Comparison of ENCODE assay signal across 1 cellular context in genomic region chr10:34479520-34480179, GRCh38.
TF ChIP-seq lines count a peak whose summit lies in the region.

No MANE protein-coding gene starts in this region.

TF ChIP-seq in HepG2, 621 proteins besides CTCF, POLR2A, EP300 and RAD21 (continued from another document and continues in another):
- TF ChIP-seq ZNF691 (CRISPR knock-in tag; IDR thresholded peaks at IDR 0.05; ENCODE audit: borderline replicate concordance, low read depth) (no peak), MEIS2 (CRISPR knock-in tag; IDR thresholded peaks at IDR 0.05) (peak; percentile 30; the same call in 1 of the 2 replicates), MAX (IDR thresholded peaks at IDR 0.05) (no peak; the same call in 1 of the 2 replicates), ZNF770 (CRISPR knock-in tag; IDR thresholded peaks at IDR 0.05) (no peak), STAG1 (CRISPR knock-in tag; IDR thresholded peaks at IDR 0.05) (no peak), ZNF660 (CRISPR knock-in tag; IDR thresholded peaks at IDR 0.05; ENCODE audit: borderline replicate concordance, low read depth) (no peak), ATF4 (CRISPR knock-in tag; IDR thresholded peaks at IDR 0.05) (no peak), ZSCAN21 (CRISPR knock-in tag; IDR thresholded peaks at IDR 0.05; ENCODE audit: borderline replicate concordance) (no peak), ZBTB1 (CRISPR knock-in tag; IDR thresholded peaks at IDR 0.05; ENCODE audit: borderline replicate concordance) (no peak), PRPF4 (IDR thresholded peaks at IDR 0.05; ENCODE audit: low read depth, low read length, poor library complexity, severe bottlenecking) (no peak), MBNL3 (CRISPR knock-in tag; conservative IDR thresholded peaks at IDR 0.05) (no peak), AFF4 (CRISPR knock-in tag; IDR thresholded peaks at IDR 0.05) (no peak), ONECUT2 (CRISPR knock-in tag; IDR thresholded peaks at IDR 0.05) (no peak), ZBTB20 (CRISPR knock-in tag; IDR thresholded peaks at IDR 0.05; ENCODE audit: borderline replicate concordance, low read depth) (no peak), ZNF841 (CRISPR knock-in tag; IDR thresholded peaks at IDR 0.05; ENCODE audit: borderline replicate concordance) (no peak), MLX (CRISPR knock-in tag; IDR thresholded peaks at IDR 0.05) (no peak), DZIP1 (CRISPR knock-in tag; IDR thresholded peaks at IDR 0.05) (no peak), NCOA5 (CRISPR knock-in tag; IDR thresholded peaks at IDR 0.05) (no peak), MED13 (CRISPR knock-in tag; IDR thresholded peaks at IDR 0.05) (no peak), RCOR2 (CRISPR knock-in tag; IDR thresholded peaks at IDR 0.05) (no peak), SIN3A (IDR thresholded peaks at IDR 0.05; ENCODE audit: borderline replicate concordance, low read depth, low read length) (no peak), DMAP1 (CRISPR knock-in tag; IDR thresholded peaks at IDR 0.05) (no peak), ZFP36 (IDR thresholded peaks at IDR 0.05; ENCODE audit: borderline replicate concordance, low read depth, low read length, partially characterized antibody) (no peak), ZNF280D (CRISPR knock-in tag; IDR thresholded peaks at IDR 0.05) (no peak), ZNF839 (CRISPR knock-in tag; IDR thresholded peaks at IDR 0.05; ENCODE audit: borderline replicate concordance) (no peak), ZBTB26 (CRISPR knock-in tag; IDR thresholded peaks at IDR 0.05; ENCODE audit: borderline replicate concordance) (no peak), ZNF263 (CRISPR knock-in tag; IDR thresholded peaks at IDR 0.05) (peak; percentile 95), PHF8 (CRISPR knock-in tag; IDR thresholded peaks at IDR 0.05) (no peak), POGK (CRISPR knock-in tag; conservative IDR thresholded peaks at IDR 0.05) (no peak), ZNF17 (CRISPR knock-in tag; IDR thresholded peaks at IDR 0.05) (no peak), ZFX (CRISPR knock-in tag; IDR thresholded peaks at IDR 0.05; ENCODE audit: low read depth) (no peak), ZNF224 (CRISPR knock-in tag; IDR thresholded peaks at IDR 0.05) (0 out of 2 replicates have a peak, but pooled peaks have one; percentile 45), TBX2 (CRISPR knock-in tag; IDR thresholded peaks at IDR 0.05; ENCODE audit: borderline replicate concordance) (peak; percentile 33; the same call in 1 of the 2 replicates), TEF (CRISPR knock-in tag; IDR thresholded peaks at IDR 0.05) (no peak), AGO1 (IDR thresholded peaks at IDR 0.05; ENCODE audit: low read depth, low read length, poor library complexity, severe bottlenecking) (no peak), RARA (CRISPR knock-in tag; IDR thresholded peaks at IDR 0.05) (no peak), MIER2 (CRISPR knock-in tag; IDR thresholded peaks at IDR 0.05) (0 out of 2 replicates have a peak, but pooled peaks have one; percentile 27), ZBTB14 (CRISPR knock-in tag; IDR thresholded peaks at IDR 0.05) (no peak), POGZ (CRISPR knock-in tag; IDR thresholded peaks at IDR 0.05) (peak; percentile 60; the same call in 1 of the 2 replicates), PCBP2 (optimal IDR thresholded peaks at IDR 0.05; ENCODE audit: low read depth, low read length, poor library complexity, severe bottlenecking) (no peak), ZNF136 (CRISPR knock-in tag; IDR thresholded peaks at IDR 0.05; ENCODE audit: low read depth) (no peak), ATF1 (CRISPR knock-in tag; IDR thresholded peaks at IDR 0.05) (no peak), KMT2B (CRISPR knock-in tag; IDR thresholded peaks at IDR 0.05) (no peak)
